ENCODE assay signal across 10 cellular contexts in genomic region chrX:134821370-134821769, GRCh38. TPM values are rescaled to one million over a fixed set of nuclear protein-coding genes. Genes with fewer than 3 reads are reported as not detected.
DNase-seq lines count a peak whose midpoint lies in the region; FAIRE-seq and TF ChIP-seq lines count a peak whose summit lies in the region.
"Had no signal": no experiment of that assay in that cellular context is flagged by ENCODE, and none has a peak within 500 bp of the region (broad histone marks: within the 10 kb centered on the region; RNA-seq: fewer than 3 reads in every experiment).

No MANE protein-coding gene starts in this region.

- no peak overlapping the region for H3K4me3 ChIP-seq in osteoblast (ENCODE audit: insufficient read depth, low read length)
- H3K4me3 ChIP-seq in CD4-positive, alpha-beta memory T cell (ENCODE audit: low read length in 2 of 2) = no peak overlapping the region

- TF ChIP-seq POLR2A in GM12891 (IDR thresholded peaks at IDR 0.05; ENCODE audit: low read depth, low read length) = no peak

- H2AFZ ChIP-seq in osteoblast (ENCODE audit: low read length) = peak overlapping the region; percentile 37

- POLR2A ChIA-PET in CD4-positive, alpha-beta memory T cell (lab: Charles Lee; ENCODE audit: partially characterized antibody) = no interaction called here

- CTCF ChIA-PET in CD4-positive, alpha-beta memory T cell (lab: Charles Lee; ENCODE audit: partially characterized antibody) = no interaction called here

- DNase-seq in GM12891 (ENCODE audit: insufficient read length, low spot score) (no peak), MV-4-11 (lab: John Stamatoyannopoulos, UW) (peak; percentile 73), fibroblast of gingiva (ENCODE audit: low read depth) (peak; percentile 44), osteoblast (ENCODE audit: insufficient read length, low spot score, missing footprints) (peak; percentile 43), posterior cingulate gyrus (no peak), GM20000 (ENCODE audit: low spot score) (no peak)
- no peak for DNase-seq in CD4-positive, alpha-beta memory T cell
- DNase-seq: NK-92 treated with Interleukin-12 subunit alpha and Interleukin-12 subunit beta, amount 100 ng/mL, for 24 hours; stimulated activated CD4-positive, alpha-beta T cell treated with anti-CD3 and anti-CD28 coated beads, Interleukin-1b, Interleukin-23, amount 100 ng/mL, for 48 hours had no signal

- H3K27me3 Mint-ChIP-seq in CD4-positive, alpha-beta memory T cell = no peaks in the 10 kb centered on the region

- no peaks in the 10 kb centered on the region for H3K27me3 ChIP-seq in osteoblast (ENCODE audit: insufficient read depth, low read length)
- no peaks in the 10 kb centered on the region for H3K27me3 ChIP-seq in CD4-positive, alpha-beta memory T cell (ENCODE audit: insufficient read depth, low read length)

- peak overlapping the region in 1 of 7 donors; percentile 1 for H3K27ac Mint-ChIP-seq in CD4-positive, alpha-beta memory T cell

- no peak for TF ChIP-seq CTCF in osteoblast (IDR thresholded peaks at IDR 0.05; ENCODE audit: extremely low read depth, low read depth, low read length)
- no peak for TF ChIP-seq CTCF in GM20000 (IDR thresholded peaks at IDR 0.05; ENCODE audit: extremely low read depth, missing control alignments)

- H4K20me1 ChIP-seq in osteoblast (ENCODE audit: insufficient read depth, low read length) = no peaks in the 10 kb centered on the region

- H3K4me2 ChIP-seq in osteoblast (ENCODE audit: insufficient read depth, low read length) = no peak overlapping the region

- H3K36me3 ChIP-seq in osteoblast (ENCODE audit: insufficient read depth, low read length) = no peaks in the 10 kb centered on the region
- H3K36me3 ChIP-seq in CD4-positive, alpha-beta memory T cell (ENCODE audit: insufficient read depth, low read length) = no peaks in the 10 kb centered on the region

- no peaks in the 10 kb centered on the region for H3K79me2 ChIP-seq in osteoblast (ENCODE audit: insufficient read depth, low read length)

- FAIRE-seq in GM12891 (lab: Jason Lieb, UNC) = peak; percentile 48

- H3K36me3 Mint-ChIP-seq in CD4-positive, alpha-beta memory T cell = peaks cover 5 to 7% of the 10 kb centered on the region in 2 donors

- intact Hi-C loops in posterior cingulate gyrus (cut with DNase I) = no loop called here
- intact Hi-C loops in CD4-positive, alpha-beta memory T cell (cut with micrococcal nuclease) = no loop called here

- H3K4me1 Mint-ChIP-seq in CD4-positive, alpha-beta memory T cell = peaks cover 4 to 6% (median 6%) of the 10 kb centered on the region in 4 donors

- H3K9me3 ChIP-seq in osteoblast (ENCODE audit: low read depth, low read length) = no peaks in the 10 kb centered on the region
- no peaks in the 10 kb centered on the region for H3K9me3 ChIP-seq in CD4-positive, alpha-beta memory T cell (ENCODE audit: control insufficient read depth in 1 of 2, low read length in 2 of 2)

- H3K4me1 ChIP-seq in osteoblast (ENCODE audit: insufficient read depth, low read length) = peaks cover 9% of the 10 kb centered on the region
- H3K4me1 ChIP-seq in CD4-positive, alpha-beta memory T cell (ENCODE audit: insufficient read depth, low read length) = no peaks in the 10 kb centered on the region

- no peak overlapping the region for H3K4me3 Mint-ChIP-seq in CD4-positive, alpha-beta memory T cell

- peaks cover 0 to 2% (median 0%) of the 10 kb centered on the region in 8 donors for H3K9me3 Mint-ChIP-seq in CD4-positive, alpha-beta memory T cell

- H3K27ac ChIP-seq in osteoblast (ENCODE audit: low read depth, low read length) = peak overlapping the region; percentile 55
- no peak overlapping the region for H3K27ac ChIP-seq in CD4-positive, alpha-beta memory T cell (ENCODE audit: low read depth, low read length)
- H3K27ac ChIP-seq: VCaP had no signal

TF ChIP-seq in GM12891, 5 proteins besides CTCF, POLR2A, EP300 and RAD21:
- TF ChIP-seq SPI1 (IDR thresholded peaks at IDR 0.05; ENCODE audit: low read depth, low read length) (no peak), PAX5 (IDR thresholded peaks at IDR 0.05; ENCODE audit: insufficient read depth, low read length, severe bottlenecking) (no peak), POLR2AphosphoS5 (IDR thresholded peaks at IDR 0.05; ENCODE audit: low read depth, low read length) (no peak), TAF1 (IDR thresholded peaks at IDR 0.05; ENCODE audit: low read depth, low read length) (no peak), POU2F2 (IDR thresholded peaks at IDR 0.05; ENCODE audit: low read depth, low read length) (no peak)

RNA-seq across cellular contexts. Expression of gene PABIR2, which starts 24.4 kb away (rescaled TPM):
- 22.7 TPM for polyA plus RNA-seq in GM12891 (2012; ENCODE audit: low read depth, missing spikeins)
- total RNA-seq in osteoblast = 4.1 and 4.7 TPM in 2 replicates
- total RNA-seq in CD4-positive, alpha-beta memory T cell = 10 to 100 TPM; 40.7 to 44.3 TPM
- polyA plus RNA-seq in CD4-positive, alpha-beta memory T cell = 1 to 10 TPM; 5.9 to 8.2 TPM

Comparison
In these comparisons a context has a peak if more than half of its experiments do, and no peak if none do; other contexts are left out.
1. DNase-seq: peak in MV-4-11 (single experiment), fibroblast of gingiva (single experiment) and osteoblast (single experiment); none in GM12891 (single experiment), posterior cingulate gyrus (0 of 10), CD4-positive, alpha-beta memory T cell (0 of 5) and GM20000 (single experiment).